Comparison of ENCODE assay signal across 22 cellular contexts in the genomic region with DNA sequence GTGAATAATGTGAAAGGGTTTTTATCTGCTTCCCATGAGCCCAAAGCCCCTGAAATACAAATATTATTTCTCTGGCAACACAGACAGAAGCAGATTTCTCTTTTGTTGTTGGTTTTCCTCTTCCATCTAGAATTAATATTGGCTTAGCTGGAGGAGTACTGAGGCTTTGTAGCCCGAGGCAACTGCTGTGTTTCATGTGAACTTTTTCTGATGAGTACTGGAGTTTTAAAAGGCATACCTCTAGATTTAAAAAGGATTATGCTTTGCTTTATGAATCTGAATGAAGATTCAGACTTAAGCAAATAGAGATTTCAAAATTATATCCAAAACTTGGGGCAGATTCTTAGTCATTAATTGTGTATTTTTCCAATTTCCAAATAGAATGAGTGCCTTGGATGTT. TPM values are rescaled to one million over a fixed set of nuclear protein-coding genes. Genes with fewer than 3 reads are reported as not detected.
DNase-seq lines count a peak whose midpoint lies in the region; ATAC-seq, FAIRE-seq and TF ChIP-seq lines count a peak whose summit lies in the region.
"Had no signal": no experiment of that assay in that cellular context is flagged by ENCODE, and none has a peak within 500 bp of the region (broad histone marks: within the 10 kb centered on the region; RNA-seq: fewer than 3 reads in every experiment).

No MANE protein-coding gene starts in this region.

- TF ChIP-seq CTCF in osteocyte (IDR thresholded peaks at IDR 0.05) = no peak

- DNase-seq in NCI-H146 treated with DMSO at 0.1 percent for 48 hours (lab: John Stamatoyannopoulos, UW; ENCODE audit: unreplicated experiment) = peak; percentile 4
- no peak for DNase-seq in osteocyte (ENCODE audit: extremely low spot score, unreplicated experiment)
- DNase-seq in medulla oblongata (ENCODE audit: extremely low spot score) = no peak
- DNase-seq: CD8-positive, alpha-beta T cell; COR-L47; DMS153; DMS79 treated with DMSO at 0.1 percent for 48 hours; EL; GDM1; HCEC 1CT; HFFc6 had no signal

- FAIRE-seq in G401.6 (lab: Jason Lieb, UNC) = peak; percentile 50
- FAIRE-seq: A204.1, D721Med, GM19239, H1, HepG2, HTR-8/SVneo had no signal

- H3K36me3 Mint-ChIP-seq in activated T-helper 17 cell treated with anti-CD3 and anti-CD28 coated beads, Interleukin-2, amount 50 U/mL, for 72 hours (ENCODE audit: low read depth) = no peaks in the 10 kb centered on the region
- H3K36me3 Mint-ChIP-seq in osteocyte (ENCODE audit: unreplicated experiment) = no peaks in the 10 kb centered on the region
- H3K36me3 Mint-ChIP-seq: CD14-positive monocyte; CD8-positive, alpha-beta T cell had no signal

- H3K27ac Mint-ChIP-seq in activated T-helper 17 cell treated with anti-CD3 and anti-CD28 coated beads, Interleukin-2, amount 50 U/mL, for 72 hours = peak overlapping the region; percentile 30
- H3K27ac Mint-ChIP-seq in osteocyte (ENCODE audit: unreplicated experiment) = peak overlapping the region; percentile 61
- H3K27ac Mint-ChIP-seq: CD14-positive monocyte; CD8-positive, alpha-beta T cell; HFFc6 had no signal

- H3K27me3 Mint-ChIP-seq in activated T-helper 17 cell treated with anti-CD3 and anti-CD28 coated beads, Interleukin-2, amount 50 U/mL, for 72 hours = no peaks in the 10 kb centered on the region
- H3K27me3 Mint-ChIP-seq in osteocyte (ENCODE audit: unreplicated experiment) = no peaks in the 10 kb centered on the region

- H3K4me1 Mint-ChIP-seq in activated T-helper 17 cell treated with anti-CD3 and anti-CD28 coated beads, Interleukin-2, amount 50 U/mL, for 72 hours = peaks cover 5% of the 10 kb centered on the region
- peaks cover 30% of the 10 kb centered on the region for H3K4me1 Mint-ChIP-seq in osteocyte (ENCODE audit: unreplicated experiment)
- H3K4me1 Mint-ChIP-seq: CD14-positive monocyte had no signal

- H3K9me3 Mint-ChIP-seq in activated T-helper 17 cell treated with anti-CD3 and anti-CD28 coated beads, Interleukin-2, amount 50 U/mL, for 72 hours = no peaks in the 10 kb centered on the region
- no peaks in the 10 kb centered on the region for H3K9me3 Mint-ChIP-seq in osteocyte (ENCODE audit: unreplicated experiment)
- H3K9me3 Mint-ChIP-seq: CD14-positive monocyte; CD8-positive, alpha-beta T cell; HFFc6 had no signal

- no peak overlapping the region for H3K4me3 Mint-ChIP-seq in activated T-helper 17 cell treated with anti-CD3 and anti-CD28 coated beads, Interleukin-2, amount 50 U/mL, for 72 hours
- no peak overlapping the region for H3K4me3 Mint-ChIP-seq in osteocyte (ENCODE audit: unreplicated experiment)
- H3K4me3 Mint-ChIP-seq: CD14-positive monocyte; CD8-positive, alpha-beta T cell; HFFc6 had no signal

- ATAC-seq in activated T-helper 17 cell treated with anti-CD3 and anti-CD28 coated beads, Interleukin-2, amount 50 U/mL, for 72 hours (replicated peaks) = no peak
- ATAC-seq in GM21447 (IDR thresholded peaks at IDR 0.05; ENCODE audit: unreplicated experiment) = no peak
- ATAC-seq in HG02938 (IDR thresholded peaks at IDR 0.05; ENCODE audit: unreplicated experiment) = no peak
- ATAC-seq: CD8-positive, alpha-beta T cell; HepG2 had no signal

RNA-seq across cellular contexts. Expression of a gene that starts 50.9 kb away (rescaled TPM):
- total RNA-seq in activated T-helper 17 cell treated with anti-CD3 and anti-CD28 coated beads, Interleukin-2, amount 50 U/mL, for 72 hours = under 1 TPM; 0.77 to 0.89 TPM
- total RNA-seq in osteocyte = 1.2 and 2.0 TPM in 2 replicates

RNA-seq across cellular contexts. Expression of a gene that starts 51.0 kb away (rescaled TPM):
- total RNA-seq in activated T-helper 17 cell treated with anti-CD3 and anti-CD28 coated beads, Interleukin-2, amount 50 U/mL, for 72 hours = 10 to 100 TPM; 32.8 to 52.0 TPM
- total RNA-seq in osteocyte = 32.8 TPM in 2 replicates
